Comparison of ENCODE assay signal across 8 cellular contexts in genomic region chrX:69285881-69286545, GRCh38.
DNase-seq lines count a peak whose midpoint lies in the region; TF ChIP-seq lines count a peak whose summit lies in the region.

No MANE protein-coding gene starts in this region.

- H3K79me2 ChIP-seq in KMS-11 (ENCODE audit: insufficient read depth, low read depth), result no peaks in the 10 kb centered on the region

- in situ Hi-C loops in GM13977 (cut with MboI; ENCODE audit: low pct_unique_long_range_greater_than_20kb, low sequenced_read_pairs, unreplicated experiment), result no loop called here

- H3K27ac ChIP-seq in KMS-11, result no peak overlapping the region

- TF ChIP-seq CTCF in GM13977 (IDR thresholded peaks at IDR 0.05; ENCODE audit: extremely low read depth, insufficient read depth, missing control alignments), result peak; percentile 95
- peak; percentile 72 for TF ChIP-seq CTCF in KMS-11 (conservative IDR thresholded peaks at IDR 0.05; ENCODE audit: low read depth, low read length)

- H3K27me3 ChIP-seq in KMS-11 (ENCODE audit: insufficient read depth, low read depth), result no peaks in the 10 kb centered on the region

- H3K4me1 ChIP-seq in KMS-11 (ENCODE audit: low read depth, poor library complexity, severe bottlenecking), result no peaks in the 10 kb centered on the region

- H3K4me2 ChIP-seq in KMS-11, result peak overlapping the region; percentile 25; the same call in 1 of the 2 replicates

- no peaks in the 10 kb centered on the region for H4K20me1 ChIP-seq in KMS-11 (ENCODE audit: insufficient read depth)

- no peaks in the 10 kb centered on the region for H3K36me3 ChIP-seq in KMS-11 (ENCODE audit: insufficient read depth)

- peak overlapping the region; percentile 59 for H2AFZ ChIP-seq in KMS-11 (ENCODE audit: low read depth)

- H3K9ac ChIP-seq in KMS-11, result peak overlapping the region; percentile 30; the same call in 1 of the 2 replicates

- no peak overlapping the region for H3K4me3 ChIP-seq in KMS-11 (IDR thresholded peaks at IDR 0.05; ENCODE audit: insufficient read depth, low read depth, low read length)

- DNase-seq in A172 (ENCODE audit: low spot score), result peak; percentile 2
- peak; percentile 79 for DNase-seq in GM13977 (ENCODE audit: low spot score)
- peak; percentile 9 for DNase-seq in activated CD4-positive, CD25-positive, alpha-beta regulatory T cell treated with anti-CD3 and anti-CD28 coated beads, Interleukin-2, amount 50 U/mL, for 16 hours (ENCODE audit: low read depth, low spot score)
- peak; percentile 18 for DNase-seq in cerebellar cortex (ENCODE audit: low spot score)
- peak; percentile 83 for DNase-seq in left kidney (ENCODE audit: low read depth, low spot score)
- peak; percentile 29 for DNase-seq in stimulated activated CD4-positive, alpha-beta T cell treated with anti-CD3 and anti-CD28 coated beads, Interleukin-2, amount 100 ng/mL, for 4 hours (ENCODE audit: low read depth)
- no peak for DNase-seq in cerebellar nuclear complex (lab: John Stamatoyannopoulos, UW)

Comparison
In these comparisons a context has a peak if more than half of its experiments do, and no peak if none do; other contexts are left out.
1. DNase-seq: peak in A172 (single experiment), GM13977 (single experiment), activated CD4-positive, CD25-positive, alpha-beta regulatory T cell treated with anti-CD3 and anti-CD28 coated beads, Interleukin-2, amount 50 U/mL, for 16 hours (single experiment), cerebellar cortex (single experiment), left kidney (single experiment) and stimulated activated CD4-positive, alpha-beta T cell treated with anti-CD3 and anti-CD28 coated beads, Interleukin-2, amount 100 ng/mL, for 4 hours (single experiment); none in cerebellar nuclear complex (0 of 2).